ENCODE assay signal across 2 cellular contexts in genomic region chr4:182273191-182273935, GRCh38.
TF ChIP-seq lines count a peak whose summit lies in the region.

No MANE protein-coding gene starts in this region.

TF ChIP-seq in GM23338, 12 proteins besides CTCF, POLR2A, EP300 and RAD21 (continued from another document):
- TF ChIP-seq POLR2AphosphoS5 (IDR thresholded peaks at IDR 0.05; ENCODE audit: low read depth) (no peak), CREB1 (CRISPR knock-in tag; IDR thresholded peaks at IDR 0.05; ENCODE audit: low read depth) (no peak), STAT1 (IDR thresholded peaks at IDR 0.05; ENCODE audit: unreplicated experiment) (no peak)
- TF ChIP-seq, protein P1, sequence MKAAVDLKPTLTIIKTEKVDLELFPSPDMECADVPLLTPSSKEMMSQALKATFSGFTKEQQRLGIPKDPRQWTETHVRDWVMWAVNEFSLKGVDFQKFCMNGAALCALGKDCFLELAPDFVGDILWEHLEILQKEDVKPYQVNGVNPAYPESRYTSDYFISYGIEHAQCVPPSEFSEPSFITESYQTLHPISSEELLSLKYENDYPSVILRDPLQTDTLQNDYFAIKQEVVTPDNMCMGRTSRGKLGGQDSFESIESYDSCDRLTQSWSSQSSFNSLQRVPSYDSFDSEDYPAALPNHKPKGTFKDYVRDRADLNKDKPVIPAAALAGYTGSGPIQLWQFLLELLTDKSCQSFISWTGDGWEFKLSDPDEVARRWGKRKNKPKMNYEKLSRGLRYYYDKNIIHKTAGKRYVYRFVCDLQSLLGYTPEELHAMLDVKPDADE (IDR thresholded peaks at IDR 0.05) = no peak
TF ChIP-seq in GM23338: peak in this region for 0.

TF ChIP-seq in WTC11, 78 proteins besides CTCF, POLR2A, EP300 and RAD21:
- no peak for TF ChIP-seq E2F5 (CRISPR knock-in tag; IDR thresholded peaks at IDR 0.05)
- no peak for TF ChIP-seq MYBL2 (CRISPR knock-in tag; IDR thresholded peaks at IDR 0.05)
- no peak for TF ChIP-seq ATF2 (CRISPR knock-in tag; IDR thresholded peaks at IDR 0.05; ENCODE audit: borderline replicate concordance, low read depth)
- no peak for TF ChIP-seq JUN (CRISPR knock-in tag; IDR thresholded peaks at IDR 0.05)
- TF ChIP-seq GRHL2 (CRISPR knock-in tag; IDR thresholded peaks at IDR 0.05; ENCODE audit: insufficient replicate concordance, severe bottlenecking) = no peak
- no peak for TF ChIP-seq EMX1 (CRISPR knock-in tag; IDR thresholded peaks at IDR 0.05)
- TF ChIP-seq TEAD1 (CRISPR knock-in tag; IDR thresholded peaks at IDR 0.05) = no peak
- no peak for TF ChIP-seq PRDM15 (CRISPR knock-in tag; IDR thresholded peaks at IDR 0.05)
- TF ChIP-seq ZBTB21 (CRISPR knock-in tag; IDR thresholded peaks at IDR 0.05; ENCODE audit: borderline replicate concordance) = no peak
- TF ChIP-seq STAT6 (CRISPR knock-in tag; conservative IDR thresholded peaks at IDR 0.05; ENCODE audit: low read depth) = no peak
- TF ChIP-seq FOXP1 (CRISPR knock-in tag; IDR thresholded peaks at IDR 0.05; ENCODE audit: borderline replicate concordance) = no peak
- TF ChIP-seq ELF4 (CRISPR knock-in tag; IDR thresholded peaks at IDR 0.05; ENCODE audit: low read depth) = no peak
- TF ChIP-seq IRF2 (CRISPR knock-in tag; IDR thresholded peaks at IDR 0.05; ENCODE audit: borderline replicate concordance, low read depth) = no peak
